In genomic region chr15:59528965-59529402, GRCh38 we compare ENCODE assay signal across 8 cellular contexts.
A peak's percentile ranks its signal among the peaks of the same experiment; 100 is the strongest.
DNase-seq lines count a peak whose midpoint lies in the region; ATAC-seq, FAIRE-seq and TF ChIP-seq lines count a peak whose summit lies in the region.

No MANE protein-coding gene starts in this region.

- DNase-seq in Daoy (ENCODE audit: low read depth) (peak; percentile 83), HuH-7 (ENCODE audit: low spot score) (peak; percentile 60), NT2/D1 (ENCODE audit: low read depth, low spot score) (peak; percentile 87), mesothelial cell of epicardium (ENCODE audit: low spot score in 2 of 2, unreplicated experiment in 2 of 2) (peak; percentile 67 to 91)
- peak; percentile 36 to 38 for DNase-seq in activated CD8-positive, alpha-beta memory T cell treated with anti-CD3 and anti-CD28 coated beads for 4 hours (ENCODE audit: low read depth in 2 of 2)
- peak; percentile 44 to 53 for DNase-seq in stimulated activated CD8-positive, alpha-beta memory T cell treated with anti-CD3 and anti-CD28 coated beads, Interleukin-2, amount 100 ng/mL, for 48 hours (ENCODE audit: low read depth in 2 of 2)

- H3K9me3 Mint-ChIP-seq in mesothelial cell of epicardium = no peaks in the 10 kb centered on the region

- H3K27me3 Mint-ChIP-seq in mesothelial cell of epicardium (ENCODE audit: low read depth) = peaks cover 15% of the 10 kb centered on the region

- H3K4me1 ChIP-seq in NT2/D1 (ENCODE audit: insufficient read depth, insufficient read length) = peaks cover 6% of the 10 kb centered on the region

- H3K4me3 ChIP-seq in NT2/D1 (ENCODE audit: insufficient read length, low read depth) = no peak overlapping the region

- no peak for ATAC-seq in HG03159 (IDR thresholded peaks at IDR 0.05; ENCODE audit: unreplicated experiment)

- H3K27ac Mint-ChIP-seq in mesothelial cell of epicardium = no peak overlapping the region

- no peaks in the 10 kb centered on the region for H3K36me3 Mint-ChIP-seq in mesothelial cell of epicardium

- no peaks in the 10 kb centered on the region for H3K27me3 ChIP-seq in NT2/D1 (ENCODE audit: insufficient read depth, insufficient read length)

- no peak overlapping the region for H3K9ac ChIP-seq in NT2/D1 (ENCODE audit: insufficient read length, low read depth)

- peak; percentile 75 for TF ChIP-seq CTCF in mesothelial cell of epicardium (IDR thresholded peaks at IDR 0.05; ENCODE audit: unreplicated experiment)

- H3K4me3 Mint-ChIP-seq in mesothelial cell of epicardium = no peak overlapping the region

- no peaks in the 10 kb centered on the region for H3K36me3 ChIP-seq in NT2/D1 (ENCODE audit: insufficient read depth, insufficient read length, low read length)

- H3K9me3 ChIP-seq in NT2/D1 (ENCODE audit: insufficient read depth, low read length) = no peaks in the 10 kb centered on the region

- no peaks in the 10 kb centered on the region for H3K4me1 Mint-ChIP-seq in mesothelial cell of epicardium

- peak; percentile 88 for FAIRE-seq in endometrium (lab: Jason Lieb, UNC)

Comparison
In these comparisons a context has a peak if more than half of its experiments do, and no peak if none do; other contexts are left out.
1. DNase-seq: peak in every context shown above with its lines; median percentile 87 in NT2/D1; 83 in Daoy; 79 in mesothelial cell of epicardium; 60 in HuH-7; 48 in stimulated activated CD8-positive, alpha-beta memory T cell treated with anti-CD3 and anti-CD28 coated beads, Interleukin-2, amount 100 ng/mL, for 48 hours; 37 in activated CD8-positive, alpha-beta memory T cell treated with anti-CD3 and anti-CD28 coated beads for 4 hours.